In the genomic region with DNA sequence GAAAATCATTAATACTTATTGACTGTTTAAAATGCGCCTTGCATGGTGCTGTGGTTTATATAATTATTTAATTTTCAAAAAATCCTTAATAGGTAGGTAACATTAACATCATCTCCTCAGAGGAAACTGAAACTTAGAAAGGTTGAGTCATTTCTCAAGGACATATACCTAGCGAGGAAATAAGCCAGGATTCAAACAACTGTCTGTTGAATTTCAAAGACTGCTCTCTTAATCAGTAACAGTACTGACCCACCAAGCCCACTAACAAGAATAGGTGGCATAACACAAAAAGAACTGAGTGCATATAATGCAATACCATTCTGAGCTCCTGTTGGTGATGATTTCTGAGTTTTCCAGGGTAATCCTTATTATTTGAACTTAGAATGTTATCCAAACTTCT, we compare ENCODE assay signal across 17 cellular contexts.
DNase-seq lines count a peak whose midpoint lies in the region; ATAC-seq, FAIRE-seq and TF ChIP-seq lines count a peak whose summit lies in the region.
"Had no signal": no experiment of that assay in that cellular context is flagged by ENCODE, and none has a peak within 500 bp of the region (broad histone marks: within the 10 kb centered on the region; RNA-seq: fewer than 3 reads in every experiment).

No MANE protein-coding gene starts in this region.

- no peak overlapping the region for H3K4me2 ChIP-seq in GM12878 (ENCODE audit: control insufficient read depth, insufficient read depth)
- H3K4me2 ChIP-seq: KMS-11 had no signal

- CTCF ChIA-PET in GM12878 (lab: Yijun Ruan, JAX), result no interaction called here

- H3K4me1 Mint-ChIP-seq in glutamatergic neuron (ENCODE audit: low read depth, unreplicated experiment), result peaks cover 2% of the 10 kb centered on the region
- H3K4me1 Mint-ChIP-seq: B cell, IgD-negative memory B cell had no signal

- H3K27ac ChIP-seq in GM12878 (ENCODE audit: control insufficient read depth, insufficient read depth), result no peak overlapping the region
- H3K27ac ChIP-seq: KMS-11 had no signal

- no peak overlapping the region for H3K9ac ChIP-seq in GM12878 (ENCODE audit: control insufficient read depth, insufficient read depth, low read length)
- H3K9ac ChIP-seq: KMS-11 had no signal

- WGBS in GM12878 (ENCODE audit: insufficient coverage, insufficient replicate concordance, low lambda C conversion rate, missing lambda C conversion rate), result 15% methylated on average over 2 of the region's 2 CpGs

- TF ChIP-seq POLR2A in GM12878 (IDR thresholded peaks at IDR 0.05; ENCODE audit: low read depth, low read length), result no peak

- no peaks in the 10 kb centered on the region for H3K4me1 ChIP-seq in GM12878 (ENCODE audit: control insufficient read depth, insufficient read depth, low read length)

- H3K36me3 ChIP-seq in GM12878 (ENCODE audit: control insufficient read depth in 2 of 2, insufficient read depth in 2 of 2, low read length in 1 of 2), result no peaks in the 10 kb centered on the region

- no TSS peak for BruUV-seq in GM12878 (replicated peaks; lab: Mats Ljungman, UMichigan)

- no peak overlapping the region for H3K4me3 Mint-ChIP-seq in glutamatergic neuron (ENCODE audit: unreplicated experiment)
- H3K4me3 Mint-ChIP-seq: B cell; CD4-positive, alpha-beta T cell; H9; IgD-negative memory B cell had no signal

- no peaks in the 10 kb centered on the region for H3K79me2 ChIP-seq in GM12878 (ENCODE audit: control insufficient read depth, insufficient read depth, low read length)

- RAD21 ChIA-PET in GM12878 (lab: Charles Lee; ENCODE audit: unreplicated experiment), result interaction anchor here (0.6 kb wide), 1 partner anchor 146 kb away, joined by 3 read pairs; no protein-coding TSS in a partner anchor

- TF ChIP-seq EP300 in GM12878 (IDR thresholded peaks at IDR 0.05; ENCODE audit: borderline replicate concordance in 1 of 2, control insufficient read depth in 1 of 2, low read depth in 2 of 2, low read length in 2 of 2), result no peak

- H3K27ac Mint-ChIP-seq in glutamatergic neuron (ENCODE audit: unreplicated experiment), result no peak overlapping the region
- H3K27ac Mint-ChIP-seq: B cell; CD4-positive, alpha-beta T cell; IgD-negative memory B cell had no signal

- no peak overlapping the region for H3K4me3 ChIP-seq in GM12878

- DNase-seq in GM18507 (ENCODE audit: extremely low spot score, insufficient read length, low read depth), result no peak
- no peak for DNase-seq in GM12878 (ENCODE audit: low read depth, low spot score)
- no peak for DNase-seq in NCI-H2171 (lab: John Stamatoyannopoulos, UW)
- no peak for DNase-seq in NCI-H748 treated with DMSO at 0.1 percent for 48 hours (lab: John Stamatoyannopoulos, UW)
- DNase-seq in glutamatergic neuron, result no peak
- DNase-seq: 8988T; C1 segment of cervical spinal cord; Calu3; CD4-positive, alpha-beta T cell; DMS 273 treated with DMSO at 0.1 percent for 48 hours; GOT3; H9 had no signal

- FAIRE-seq in GM18507 (lab: Jason Lieb, UNC) (peak; percentile 44), GM12878 (lab: Jason Lieb, UNC) (no peak)

- H2AFZ ChIP-seq in GM12878 (ENCODE audit: control insufficient read depth, low read depth, low read length), result no peak overlapping the region

- TF ChIP-seq CTCF in GM12878 (IDR thresholded peaks at IDR 0.05 in 2 of 3, conservative IDR thresholded peaks at IDR 0.05 in 1 of 3; ENCODE audit: control insufficient read depth in 2 of 3, extremely low read depth in 1 of 3, insufficient read depth in 1 of 3, low read depth in 3 of 3, low read length in 3 of 3), result no peak
- no peak for TF ChIP-seq CTCF in glutamatergic neuron (IDR thresholded peaks at IDR 0.05; ENCODE audit: partially characterized antibody, unreplicated experiment)

- in situ Hi-C loops in GM12878 (cut with MboI), result no loop called here

- no peaks in the 10 kb centered on the region for H3K27me3 Mint-ChIP-seq in glutamatergic neuron (ENCODE audit: unreplicated experiment)
- H3K27me3 Mint-ChIP-seq: B cell; CD4-positive, alpha-beta T cell; IgD-negative memory B cell had no signal

- no peak for TF ChIP-seq RAD21 in GM12878 (IDR thresholded peaks at IDR 0.05; ENCODE audit: insufficient read depth, low read depth, low read length)

- H3K9me3 ChIP-seq in GM12878 (replicated peaks; ENCODE audit: control insufficient read depth, insufficient read depth, low read length), result no peaks in the 10 kb centered on the region

- SMC1A ChIA-PET in GM12878 (lab: Charles Lee; ENCODE audit: uncharacterized antibody, unreplicated experiment), result interaction anchor here (0.5 to 0.7 kb wide), 2 partner anchors 22 to 210 kb away, joined by 3 to 5 read pairs; no protein-coding TSS in a partner anchor

- ATAC-seq in GM18909 (IDR thresholded peaks at IDR 0.05; ENCODE audit: poor library complexity, unreplicated experiment), result peak; percentile 64
- ATAC-seq in HG03097 (IDR thresholded peaks at IDR 0.05; ENCODE audit: low FRiP score, unreplicated experiment), result peak; percentile 60
- ATAC-seq in GM12878, result peak; percentile 70

- POLR2A ChIA-PET in GM12878 (lab: Charles Lee), result no interaction called here

- no peaks in the 10 kb centered on the region for H3K27me3 ChIP-seq in GM12878 (replicated peaks in 1 of 2; ENCODE audit: control insufficient read depth in 2 of 2, insufficient read depth in 2 of 2, low read length in 1 of 2)

- intact Hi-C loops in GM12878 (cut with micrococcal nuclease; ENCODE audit: unreplicated experiment), result no loop called here

- no peaks in the 10 kb centered on the region for H4K20me1 ChIP-seq in GM12878 (ENCODE audit: control insufficient read depth, insufficient read depth)

- H3K9me3 Mint-ChIP-seq in glutamatergic neuron (ENCODE audit: unreplicated experiment), result peaks cover 4% of the 10 kb centered on the region
- H3K9me3 Mint-ChIP-seq: CD4-positive, alpha-beta T cell; IgD-negative memory B cell had no signal

- H3K36me3 Mint-ChIP-seq in glutamatergic neuron (ENCODE audit: unreplicated experiment), result peaks cover 7% of the 10 kb centered on the region
- H3K36me3 Mint-ChIP-seq: IgD-negative memory B cell had no signal

TF ChIP-seq in GM12878, 131 proteins besides CTCF, POLR2A, EP300 and RAD21 (continues in another document):
- no peak for TF ChIP-seq SMAD1 (IDR thresholded peaks at IDR 0.05; ENCODE audit: low read depth, partially characterized antibody)
- TF ChIP-seq, protein P1, sequence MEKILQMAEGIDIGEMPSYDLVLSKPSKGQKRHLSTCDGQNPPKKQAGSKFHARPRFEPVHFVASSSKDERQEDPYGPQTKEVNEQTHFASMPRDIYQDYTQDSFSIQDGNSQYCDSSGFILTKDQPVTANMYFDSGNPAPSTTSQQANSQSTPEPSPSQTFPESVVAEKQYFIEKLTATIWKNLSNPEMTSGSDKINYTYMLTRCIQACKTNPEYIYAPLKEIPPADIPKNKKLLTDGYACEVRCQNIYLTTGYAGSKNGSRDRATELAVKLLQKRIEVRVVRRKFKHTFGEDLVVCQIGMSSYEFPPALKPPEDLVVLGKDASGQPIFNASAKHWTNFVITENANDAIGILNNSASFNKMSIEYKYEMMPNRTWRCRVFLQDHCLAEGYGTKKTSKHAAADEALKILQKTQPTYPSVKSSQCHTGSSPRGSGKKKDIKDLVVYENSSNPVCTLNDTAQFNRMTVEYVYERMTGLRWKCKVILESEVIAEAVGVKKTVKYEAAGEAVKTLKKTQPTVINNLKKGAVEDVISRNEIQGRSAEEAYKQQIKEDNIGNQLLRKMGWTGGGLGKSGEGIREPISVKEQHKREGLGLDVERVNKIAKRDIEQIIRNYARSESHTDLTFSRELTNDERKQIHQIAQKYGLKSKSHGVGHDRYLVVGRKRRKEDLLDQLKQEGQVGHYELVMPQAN (conservative IDR thresholded peaks at IDR 0.05), result no peak
- TF ChIP-seq, protein P2, sequence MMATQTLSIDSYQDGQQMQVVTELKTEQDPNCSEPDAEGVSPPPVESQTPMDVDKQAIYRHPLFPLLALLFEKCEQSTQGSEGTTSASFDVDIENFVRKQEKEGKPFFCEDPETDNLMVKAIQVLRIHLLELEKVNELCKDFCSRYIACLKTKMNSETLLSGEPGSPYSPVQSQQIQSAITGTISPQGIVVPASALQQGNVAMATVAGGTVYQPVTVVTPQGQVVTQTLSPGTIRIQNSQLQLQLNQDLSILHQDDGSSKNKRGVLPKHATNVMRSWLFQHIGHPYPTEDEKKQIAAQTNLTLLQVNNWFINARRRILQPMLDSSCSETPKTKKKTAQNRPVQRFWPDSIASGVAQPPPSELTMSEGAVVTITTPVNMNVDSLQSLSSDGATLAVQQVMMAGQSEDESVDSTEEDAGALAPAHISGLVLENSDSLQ (IDR thresholded peaks at IDR 0.05), result no peak
- TF ChIP-seq, protein P3, sequence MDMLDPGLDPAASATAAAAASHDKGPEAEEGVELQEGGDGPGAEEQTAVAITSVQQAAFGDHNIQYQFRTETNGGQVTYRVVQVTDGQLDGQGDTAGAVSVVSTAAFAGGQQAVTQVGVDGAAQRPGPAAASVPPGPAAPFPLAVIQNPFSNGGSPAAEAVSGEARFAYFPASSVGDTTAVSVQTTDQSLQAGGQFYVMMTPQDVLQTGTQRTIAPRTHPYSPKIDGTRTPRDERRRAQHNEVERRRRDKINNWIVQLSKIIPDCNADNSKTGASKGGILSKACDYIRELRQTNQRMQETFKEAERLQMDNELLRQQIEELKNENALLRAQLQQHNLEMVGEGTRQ (IDR thresholded peaks at IDR 0.05; ENCODE audit: borderline replicate concordance, low read depth, low read length), result no peak
- TF ChIP-seq TCF3 (IDR thresholded peaks at IDR 0.05; ENCODE audit: borderline replicate concordance, insufficient read depth, low read depth, low read length), result no peak
- TF ChIP-seq BHLHE40 (IDR thresholded peaks at IDR 0.05; ENCODE audit: borderline replicate concordance in 1 of 2, low read depth in 2 of 2, low read length in 1 of 2), result no peak
- TF ChIP-seq USF1 (IDR thresholded peaks at IDR 0.05; ENCODE audit: borderline replicate concordance, extremely low read length, insufficient read depth, low read depth, low read length), result no peak
- no peak for TF ChIP-seq PBX3 (IDR thresholded peaks at IDR 0.05; ENCODE audit: insufficient replicate concordance, low read depth, low read length)
